In the genomic region with DNA sequence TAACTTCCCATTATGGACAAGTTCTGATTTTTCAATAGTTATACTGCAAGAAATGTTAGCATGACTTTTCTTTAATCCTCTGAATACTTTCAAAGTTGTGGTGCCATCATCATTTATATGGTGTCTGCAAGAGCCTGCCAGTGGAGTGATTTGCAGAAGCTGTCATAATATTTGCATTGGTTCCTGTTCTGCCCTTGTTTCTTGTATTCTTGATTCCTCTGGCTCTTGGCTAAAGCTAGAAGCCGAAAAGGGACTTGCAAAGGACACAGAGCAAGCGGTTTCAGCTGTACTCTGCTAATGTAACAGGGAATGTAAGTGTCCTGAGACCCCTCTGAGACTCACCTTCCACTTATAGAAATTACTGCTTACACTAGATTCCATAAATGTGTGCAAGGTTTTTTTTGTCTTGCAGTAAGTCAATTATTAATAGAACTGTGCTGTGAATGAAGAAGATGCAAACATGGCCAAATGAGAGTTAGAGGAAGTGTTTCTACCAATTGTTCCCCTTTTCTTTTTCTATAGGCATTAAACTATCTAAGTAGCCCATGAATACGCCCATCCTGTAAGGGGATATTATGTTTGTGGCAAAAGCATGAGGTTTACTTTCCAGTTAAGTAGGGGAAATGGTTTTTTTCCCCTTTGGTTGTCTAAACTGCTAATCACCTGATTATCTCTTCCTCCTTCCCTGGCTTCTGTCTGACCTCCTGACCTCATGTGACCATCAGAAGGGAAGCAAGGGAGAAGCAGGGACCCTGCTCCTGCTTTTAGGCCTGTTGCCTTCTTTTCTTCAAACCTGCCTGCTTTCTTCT, we compare ENCODE assay signal across 11 cellular contexts. TPM values are rescaled to one million over a fixed set of nuclear protein-coding genes. Genes with fewer than 3 reads are reported as not detected.
DNase-seq lines count a peak whose midpoint lies in the region; ATAC-seq and TF ChIP-seq lines count a peak whose summit lies in the region.
"Had no signal": no experiment of that assay in that cellular context is flagged by ENCODE, and none has a peak within 500 bp of the region (broad histone marks: within the 10 kb centered on the region; RNA-seq: fewer than 3 reads in every experiment).

No MANE protein-coding gene starts in this region.

- peak; percentile 93 for DNase-seq in DMS53 (lab: John Stamatoyannopoulos, UW)
- peak; percentile 98 for DNase-seq in MV-4-11 (lab: John Stamatoyannopoulos, UW)
- no peak for DNase-seq in left cardiac atrium
- DNase-seq in NCI-H526 (lab: John Stamatoyannopoulos, UW): no peak
- DNase-seq in hepatocyte (ENCODE audit: low spot score): no peak
- DNase-seq in BE2C: no peak
- DNase-seq in iPS-NIHi11 (ENCODE audit: low spot score): no peak
- DNase-seq: activated CD8-positive, alpha-beta memory T cell treated with anti-CD3 and anti-CD28 coated beads, Interleukin-2, amount 50 U/mL, for 4 hours had no signal

- H3K4me1 ChIP-seq in hepatocyte (ENCODE audit: insufficient read depth) (no peaks in the 10 kb centered on the region), BE2C (no peaks in the 10 kb centered on the region)

- TF ChIP-seq CTCF in hepatocyte (IDR thresholded peaks at IDR 0.05; ENCODE audit: poor library complexity): no peak
- no peak for TF ChIP-seq CTCF in BE2C (IDR thresholded peaks at IDR 0.05; ENCODE audit: low read depth, low read length)

- H3K27me3 ChIP-seq in hepatocyte: no peaks in the 10 kb centered on the region
- no peaks in the 10 kb centered on the region for H3K27me3 ChIP-seq in BE2C

- H2AFZ ChIP-seq in hepatocyte: no peak overlapping the region

- intact Hi-C loops in left cardiac atrium (cut with DNase I): no loop called here

- peak; percentile 55 for ATAC-seq in GM21381 (IDR thresholded peaks at IDR 0.05; ENCODE audit: unreplicated experiment)
- peak; percentile 34 to 59 for ATAC-seq in left cardiac atrium
- ATAC-seq: Panc1 had no signal

- H3K36me3 ChIP-seq in hepatocyte (replicated peaks; ENCODE audit: insufficient read depth, low read depth) (no peaks in the 10 kb centered on the region), BE2C (no peaks in the 10 kb centered on the region)
- H3K36me3 ChIP-seq: cardiac muscle cell had no signal

- 86% methylated on average over 3 of the region's 3 CpGs for WGBS in hepatocyte (ENCODE audit: low lambda C conversion rate, missing lambda C conversion rate)

- H3K4me3 ChIP-seq in hepatocyte (no peak overlapping the region), BE2C (ENCODE audit: low read depth, low read length) (no peak overlapping the region)
- H3K4me3 ChIP-seq: cardiac muscle cell had no signal

- H3K79me2 ChIP-seq in hepatocyte: no peaks in the 10 kb centered on the region

- no peaks in the 10 kb centered on the region for H3K9me2 ChIP-seq in hepatocyte (replicated peaks; ENCODE audit: insufficient read depth)

- no peaks in the 10 kb centered on the region for H4K20me1 ChIP-seq in hepatocyte (ENCODE audit: insufficient read depth, poor library complexity, severe bottlenecking)

- H3K27ac ChIP-seq in hepatocyte: no peak overlapping the region
- H3K27ac ChIP-seq: cardiac muscle cell had no signal

- H3K4me2 ChIP-seq in hepatocyte: no peak overlapping the region

- H3K9me3 ChIP-seq in hepatocyte (ENCODE audit: low read depth) (no peaks in the 10 kb centered on the region), BE2C (no peaks in the 10 kb centered on the region)

RNA-seq across cellular contexts. Expression of gene DYRK4, which starts 5.3 kb away (rescaled TPM):
- total RNA-seq in left cardiac atrium (10 to 100 TPM; 21.4 to 27.1 TPM), hepatocyte (34.1 and 34.7 TPM in 2 replicates)
- 42.0 and 50.3 TPM in 2 replicates for polyA plus RNA-seq in hepatocyte
- polyA plus RNA-seq in BE2C (2012; ENCODE audit: insufficient read depth, insufficient read length, low read depth): 30.5 TPM

RNA-seq across cellular contexts. Expression of gene RAD51AP1, which starts 28.6 kb away (rescaled TPM):
- 1 to 10 TPM; 1.1 to 2.8 TPM for total RNA-seq in left cardiac atrium
- total RNA-seq in hepatocyte: 9.8 and 11.5 TPM in 2 replicates
- 4.6 and 5.4 TPM in 2 replicates for polyA plus RNA-seq in hepatocyte
- 5.7 TPM for polyA plus RNA-seq in BE2C (2012; ENCODE audit: insufficient read depth, insufficient read length, low read depth)

Comparison
In these comparisons a context has a peak if more than half of its experiments do, and no peak if none do; other contexts are left out.
1. DNase-seq: peak in DMS53 (single experiment) and MV-4-11 (single experiment); none in left cardiac atrium (single experiment), NCI-H526 (0 of 2), hepatocyte (single experiment), BE2C (single experiment) and iPS-NIHi11 (single experiment).